Comparison of ENCODE assay signal across 21 cellular contexts in the genomic region with DNA sequence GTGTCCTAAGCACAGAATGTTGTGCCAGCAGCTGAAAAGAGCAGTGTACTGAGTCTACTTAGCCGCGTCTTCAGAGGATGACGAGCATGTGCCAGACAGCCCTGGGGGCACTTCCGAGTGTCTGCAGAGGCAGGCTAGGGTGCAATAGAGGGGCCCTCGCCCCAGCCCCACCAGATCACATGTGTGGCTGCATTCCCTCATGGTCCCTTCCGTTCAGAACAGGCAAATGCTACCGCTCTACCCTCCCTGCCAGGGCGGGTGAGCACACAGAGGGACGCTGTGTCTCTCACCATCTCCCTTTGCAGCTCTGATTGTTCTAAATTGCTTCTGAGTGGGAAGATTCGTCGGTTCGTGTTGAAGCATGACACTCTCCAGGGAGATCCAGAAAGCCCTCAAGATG.
"Had no signal": no experiment of that assay in that cellular context is flagged by ENCODE, and none has a peak within 500 bp of the region (broad histone marks: within the 10 kb centered on the region; RNA-seq: fewer than 3 reads in every experiment).

No MANE protein-coding gene starts in this region.

- H3K27me3 ChIP-seq: brain microvascular endothelial cell, esophagus squamous epithelium, transverse colon, vagina had no signal

- H3K9me3 Mint-ChIP-seq: activated CD4-positive, alpha-beta T cell treated with anti-CD3 and anti-CD28 coated beads, Interleukin-2, amount 10 ng/mL, durations not matched to agents 24 days and 14 days; activated naive CD4-positive, alpha-beta T cell treated with anti-CD3 and anti-CD28 coated beads, Interleukin-2, amount 10 ng/mL, durations not matched to agents 7 days and 5 days; activated naive CD8-positive, alpha-beta T cell treated with anti-CD3 and anti-CD28 coated beads, Interleukin-2, amount 50 U/mL, for 24 hours; naive thymus-derived CD8-positive, alpha-beta T cell; stimulated activated naive CD8-positive, alpha-beta T cell treated with anti-CD3 and anti-CD28 coated beads, Interleukin-15, Interleukin-2, amounts not matched to agents 100 ng/mL and 50 ng/mL, for 24 hours had no signal

- H3K27me3 Mint-ChIP-seq: activated CD4-positive, alpha-beta T cell treated with anti-CD3 and anti-CD28 coated beads, Interleukin-2, amount 10 ng/mL, durations not matched to agents 24 days and 14 days; activated naive CD4-positive, alpha-beta T cell treated with anti-CD3 and anti-CD28 coated beads, Interleukin-2, amount 10 ng/mL, durations not matched to agents 7 days and 5 days; activated naive CD8-positive, alpha-beta T cell treated with anti-CD3 and anti-CD28 coated beads, Interleukin-2, amount 50 U/mL, for 24 hours; naive thymus-derived CD8-positive, alpha-beta T cell; stimulated activated naive CD8-positive, alpha-beta T cell treated with anti-CD3 and anti-CD28 coated beads, Interleukin-15, Interleukin-2, amounts not matched to agents 100 ng/mL and 50 ng/mL, for 24 hours had no signal

- H3K4me3 Mint-ChIP-seq: activated CD4-positive, alpha-beta T cell treated with anti-CD3 and anti-CD28 coated beads, Interleukin-2, amount 10 ng/mL, durations not matched to agents 24 days and 14 days; activated CD8-positive, alpha-beta T cell treated with anti-CD3 and anti-CD28 coated beads, Interleukin-2, amount 10 ng/mL, durations not matched to agents 7 days and 5 days; activated naive CD4-positive, alpha-beta T cell treated with anti-CD3 and anti-CD28 coated beads, Interleukin-2, amount 10 ng/mL, durations not matched to agents 7 days and 5 days; activated naive CD8-positive, alpha-beta T cell treated with anti-CD3 and anti-CD28 coated beads, Interleukin-2, amount 50 U/mL, for 24 hours; naive thymus-derived CD8-positive, alpha-beta T cell; stimulated activated naive CD8-positive, alpha-beta T cell treated with anti-CD3 and anti-CD28 coated beads, Interleukin-15, Interleukin-2, amounts not matched to agents 100 ng/mL and 50 ng/mL, for 24 hours had no signal

- H3K36me3 Mint-ChIP-seq: activated naive CD4-positive, alpha-beta T cell treated with anti-CD3 and anti-CD28 coated beads, Interleukin-2, amount 10 ng/mL, durations not matched to agents 7 days and 5 days; naive thymus-derived CD8-positive, alpha-beta T cell had no signal

- H3K27ac ChIP-seq: brain microvascular endothelial cell, coronary artery, esophagus squamous epithelium, lower lobe of right lung, transverse colon, vagina had no signal

- DNase-seq: activated CD4-positive, alpha-beta T cell treated with anti-CD3 and anti-CD28 coated beads, Interleukin-2, amount 10 ng/mL, durations not matched to agents 24 days and 14 days; activated CD4-positive, CD25-positive, alpha-beta regulatory T cell; activated CD8-positive, alpha-beta memory T cell treated with anti-CD3 and anti-CD28 coated beads, Interleukin-2, amount 50 U/mL, for 48 hours; activated CD8-positive, alpha-beta T cell treated with anti-CD3 and anti-CD28 coated beads, Interleukin-2, amount 10 ng/mL, durations not matched to agents 7 days and 5 days; activated effector memory CD4-positive, alpha-beta T cell treated with Interleukin-2 at 50 U/mL for 16 hours; activated naive CD4-positive, alpha-beta T cell treated with anti-CD3 and anti-CD28 coated beads, Interleukin-2, amount 10 ng/mL, durations not matched to agents 7 days and 5 days; activated naive CD8-positive, alpha-beta T cell treated with anti-CD3 and anti-CD28 coated beads, Interleukin-2, amount 50 U/mL, for 24 hours; activated T-cell treated with anti-CD3 and anti-CD28 coated beads, Interleukin-2, amount 50 U/mL, for 48 hours; aorta; brain microvascular endothelial cell; esophagus squamous epithelium; left colon; lower lobe of right lung; posterior cingulate gyrus; stimulated activated CD4-positive, alpha-beta T cell treated with anti-CD3 and anti-CD28 coated beads, Interleukin-12 subunit alpha, Interleukin-12 subunit beta, amount 100 ng/mL, for 4 hours; stimulated activated CD4-positive, alpha-beta T cell treated with anti-CD3 and anti-CD28 coated beads, Interleukin-1b, Interleukin-23, amount 100 ng/mL, for 48 hours; transverse colon had no signal

- H3K4me1 Mint-ChIP-seq: activated CD4-positive, alpha-beta T cell treated with anti-CD3 and anti-CD28 coated beads, Interleukin-2, amount 10 ng/mL, durations not matched to agents 24 days and 14 days; activated naive CD4-positive, alpha-beta T cell treated with anti-CD3 and anti-CD28 coated beads, Interleukin-2, amount 10 ng/mL, durations not matched to agents 7 days and 5 days; activated naive CD8-positive, alpha-beta T cell treated with anti-CD3 and anti-CD28 coated beads, Interleukin-2, amount 50 U/mL, for 24 hours; naive thymus-derived CD8-positive, alpha-beta T cell had no signal

- H3K27ac Mint-ChIP-seq: activated CD4-positive, alpha-beta T cell treated with anti-CD3 and anti-CD28 coated beads, Interleukin-2, amount 10 ng/mL, durations not matched to agents 24 days and 14 days; activated CD8-positive, alpha-beta T cell treated with anti-CD3 and anti-CD28 coated beads, Interleukin-2, amount 10 ng/mL, durations not matched to agents 7 days and 5 days; activated naive CD4-positive, alpha-beta T cell treated with anti-CD3 and anti-CD28 coated beads, Interleukin-2, amount 10 ng/mL, durations not matched to agents 7 days and 5 days; activated naive CD8-positive, alpha-beta T cell treated with anti-CD3 and anti-CD28 coated beads, Interleukin-2, amount 50 U/mL, for 24 hours; naive thymus-derived CD8-positive, alpha-beta T cell; stimulated activated naive CD8-positive, alpha-beta T cell treated with anti-CD3 and anti-CD28 coated beads, Interleukin-15, Interleukin-2, amounts not matched to agents 100 ng/mL and 50 ng/mL, for 24 hours had no signal

- H3K4me3 ChIP-seq: coronary artery, esophagus squamous epithelium, lower lobe of right lung, transverse colon, vagina had no signal

- H3K9me3 ChIP-seq: esophagus squamous epithelium, lower lobe of right lung, transverse colon, vagina had no signal

- H3K36me3 ChIP-seq: brain microvascular endothelial cell, transverse colon had no signal

- ATAC-seq: activated CD8-positive, alpha-beta T cell treated with anti-CD3 and anti-CD28 coated beads, Interleukin-2, amount 10 ng/mL, durations not matched to agents 7 days and 5 days; activated naive CD8-positive, alpha-beta T cell treated with anti-CD3 and anti-CD28 coated beads, Interleukin-2, amount 50 U/mL, for 24 hours; left colon; lower lobe of right lung; naive thymus-derived CD8-positive, alpha-beta T cell had no signal
